11 cellular contexts compared by ENCODE assay signal in the genomic region with DNA sequence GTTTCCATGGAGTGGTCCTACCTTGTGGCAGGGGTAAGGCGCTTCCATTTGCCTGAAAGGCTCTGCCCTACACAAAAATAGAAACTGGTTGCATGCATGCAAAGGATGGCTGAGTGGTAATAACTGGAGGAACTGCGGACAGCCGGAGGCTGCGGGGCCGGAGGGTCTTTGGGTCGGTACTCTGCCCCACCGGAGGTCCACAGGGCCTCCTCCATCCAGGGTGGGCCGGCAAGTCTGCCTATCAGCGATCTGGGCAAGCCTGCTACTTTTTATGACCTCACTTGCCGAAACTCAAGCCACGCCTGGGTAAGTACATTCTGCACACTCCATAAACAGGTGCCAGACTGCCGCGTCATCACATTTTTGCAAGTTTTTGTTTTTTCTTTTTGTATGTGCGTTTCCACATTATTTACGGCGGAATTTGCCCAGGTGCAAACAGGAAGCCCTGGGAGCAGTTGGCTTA. TPM values are rescaled to one million over a fixed set of nuclear protein-coding genes. Genes with fewer than 3 reads are reported as not detected.
DNase-seq lines count a peak whose midpoint lies in the region; ATAC-seq and TF ChIP-seq lines count a peak whose summit lies in the region.
"Had no signal": no experiment of that assay in that cellular context is flagged by ENCODE, and none has a peak within 500 bp of the region (broad histone marks: within the 10 kb centered on the region; RNA-seq: fewer than 3 reads in every experiment).

No MANE protein-coding gene starts in this region.

- H3K27ac ChIP-seq in esophagus squamous epithelium (peak overlapping the region; percentile 90 to 95 (median 94)), muscle layer of duodenum (ENCODE audit: low read length) (peak overlapping the region; percentile 91)
- H3K27ac ChIP-seq: ovary had no signal

- H3K9me3 ChIP-seq in esophagus squamous epithelium = no peaks in the 10 kb centered on the region
- H3K9me3 ChIP-seq in muscle layer of duodenum (ENCODE audit: control insufficient read depth in 1 of 2, low read length in 2 of 2) = no peaks in the 10 kb centered on the region
- H3K9me3 ChIP-seq: ovary had no signal

- H3K4me1 ChIP-seq in esophagus squamous epithelium (peaks cover 4 to 60% (median 13%) of the 10 kb centered on the region in 3 donors), muscle layer of duodenum (ENCODE audit: control insufficient read depth in 1 of 2, insufficient read depth in 2 of 2, low read length in 2 of 2) (peaks cover 0 to 26% of the 10 kb centered on the region in 2 donors)

- intact Hi-C loops in Right ventricle myocardium inferior (cut with DNase I) (no loop called here), cardiac septum (cut with DNase I) (no loop called here), esophagus squamous epithelium (cut with DNase I) (no loop called here)

- peak in 1 of 4 donors; percentile 23 for TF ChIP-seq POLR2A in esophagus squamous epithelium (IDR thresholded peaks at IDR 0.05)

- H3K27me3 ChIP-seq in esophagus squamous epithelium (no peaks in the 10 kb centered on the region), muscle layer of duodenum (ENCODE audit: low read depth, low read length) (no peaks in the 10 kb centered on the region)
- H3K27me3 ChIP-seq: ovary had no signal

- H3K36me3 ChIP-seq in esophagus squamous epithelium = peaks cover 0 to 7% (median 0%) of the 10 kb centered on the region in 3 donors
- no peaks in the 10 kb centered on the region for H3K36me3 ChIP-seq in muscle layer of duodenum (ENCODE audit: control insufficient read depth in 1 of 2, insufficient read depth in 2 of 2, low read length in 2 of 2)
- H3K36me3 ChIP-seq: ovary had no signal

- 25 to 44% methylated on average over 8 to 14 of the region's 16 CpGs for WGBS in esophagus squamous epithelium, 2 donors

- H3K4me3 ChIP-seq in esophagus squamous epithelium (peak overlapping the region; percentile 41 to 63 (median 51)), muscle layer of duodenum (ENCODE audit: low read depth in 1 of 2, low read length in 2 of 2) (peak overlapping the region; percentile 22 to 46)
- H3K4me3 ChIP-seq: ovary had no signal

- no peak for TF ChIP-seq CTCF in esophagus squamous epithelium (IDR thresholded peaks at IDR 0.05)
- TF ChIP-seq CTCF in GM10266 (IDR thresholded peaks at IDR 0.05; ENCODE audit: control insufficient read depth, insufficient read depth, low read depth, missing control alignments) = no peak

- ATAC-seq in Right ventricle myocardium inferior = peak; percentile 21
- no peak for ATAC-seq in GM19023 (IDR thresholded peaks at IDR 0.05; ENCODE audit: unreplicated experiment)
- ATAC-seq: activated T-cell treated with anti-CD3 and anti-CD28 coated beads, Interleukin-2, amount 50 U/mL, for 4 hours had no signal

- no peak for DNase-seq in Right ventricle myocardium inferior (ENCODE audit: missing footprints)
- DNase-seq in cardiac septum (ENCODE audit: low spot score) = no peak
- no peak for DNase-seq in esophagus squamous epithelium (lab: John Stamatoyannopoulos, UW)
- no peak for DNase-seq in GM10266 (ENCODE audit: extremely low spot score)
- DNase-seq in effector CD8-positive, alpha-beta T cell (lab: John Stamatoyannopoulos, UW) = no peak
- no peak for DNase-seq in HUDEP-2 (lab: John Stamatoyannopoulos, UW; ENCODE audit: unreplicated experiment in 76 of 76)
- DNase-seq: activated T-cell treated with anti-CD3 and anti-CD28 coated beads, Interleukin-2, amount 50 U/mL, for 4 hours; NCI-H524; ovary had no signal

RNA-seq across cellular contexts. Expression of gene TACC2, which starts 30.0 kb away (rescaled TPM):
- total RNA-seq in Right ventricle myocardium inferior (341 TPM), cardiac septum (282 TPM), esophagus squamous epithelium (100 to 1,000 TPM in 1 of 4 donors, 10 to 100 TPM in 3; 46.5 to 106 (median 71.6) TPM)

RNA-seq across cellular contexts. Expression of gene NSMCE4A, which starts 44.0 kb away (rescaled TPM):
- total RNA-seq in Right ventricle myocardium inferior (26.6 TPM), cardiac septum (29.0 TPM), esophagus squamous epithelium (10 to 100 TPM; 37.0 to 83.2 (median 41.5) TPM)
